16 cellular contexts compared by ENCODE assay signal in the genomic region with DNA sequence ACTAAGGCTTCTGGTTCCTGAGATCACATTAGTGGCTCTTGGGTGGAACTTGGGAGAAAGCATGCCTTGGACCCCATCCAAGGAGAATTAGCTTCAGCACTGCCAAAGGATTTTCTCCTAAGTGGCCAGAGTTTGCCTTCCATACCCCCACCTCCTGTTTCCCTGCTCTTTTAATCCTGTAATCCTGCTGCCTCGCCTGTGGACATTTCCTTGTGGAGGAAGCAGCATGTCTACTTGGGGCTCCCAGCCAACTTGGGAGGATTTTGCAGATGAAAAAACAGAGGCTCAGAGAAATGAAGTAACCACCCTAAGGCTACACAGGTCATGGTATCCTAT. TPM values are rescaled to one million over a fixed set of nuclear protein-coding genes. Genes with fewer than 3 reads are reported as not detected.
DNase-seq lines count a peak whose midpoint lies in the region; ATAC-seq and TF ChIP-seq lines count a peak whose summit lies in the region.
"Had no signal": no experiment of that assay in that cellular context is flagged by ENCODE, and none has a peak within 500 bp of the region (broad histone marks: within the 10 kb centered on the region; RNA-seq: fewer than 3 reads in every experiment).

No MANE protein-coding gene starts in this region.

- H3K27me3 Mint-ChIP-seq in HFFc6 (ENCODE audit: insufficient read depth) (no peaks in the 10 kb centered on the region), T-cell (peaks cover 35 to 38% of the 10 kb centered on the region in 2 donors)

- H3K27ac ChIP-seq in gastroesophageal sphincter (peak overlapping the region in 3 of 4 donors; percentile 46 to 80 (median 78)), transverse colon (peak overlapping the region in 3 of 4 donors; percentile 4 to 58 (median 6))
- H3K27ac ChIP-seq: HL-60 had no signal

- TF ChIP-seq POLR2A in gastroesophageal sphincter (IDR thresholded peaks at IDR 0.05), result no peak
- TF ChIP-seq POLR2A in transverse colon (IDR thresholded peaks at IDR 0.05), result no peak

- 40% methylated on average over 1 of the region's 1 CpG; no CpG with 5 or more reads in 1 of the 2 donors for WGBS in gastroesophageal sphincter (ENCODE audit: low coverage in 1 of 2), 2 donors
- WGBS in transverse colon (ENCODE audit: low coverage in 1 of 2), 2 donors, result 14 to 50% methylated on average over 1 of the region's 1 CpG

- H3K36me3 ChIP-seq in gastroesophageal sphincter, result peaks cover 0 to 12% of the 10 kb centered on the region in 2 donors
- H3K36me3 ChIP-seq in transverse colon, result no peaks in the 10 kb centered on the region

- H3K4me3 ChIP-seq in WI38 (ENCODE audit: low read depth, low read length) (peak overlapping the region; percentile 8; the same call in 1 of the 2 replicates), gastroesophageal sphincter (peak overlapping the region in 1 of 2 donors; percentile 9), transverse colon (no peak overlapping the region)

- TF ChIP-seq EP300 in gastroesophageal sphincter (IDR thresholded peaks at IDR 0.05) (no peak), transverse colon (IDR thresholded peaks at IDR 0.05; ENCODE audit: low read depth) (no peak)

- H3K27me3 ChIP-seq in gastroesophageal sphincter, result peaks cover 33% of the 10 kb centered on the region
- H3K27me3 ChIP-seq in transverse colon, result peaks cover 37% of the 10 kb centered on the region

- peak overlapping the region; percentile 96 for H3K27ac Mint-ChIP-seq in HFFc6
- no peak overlapping the region for H3K27ac Mint-ChIP-seq in T-cell

- intact Hi-C loops in transverse colon (cut with DNase I; ENCODE audit: low total_unique reads) (no loop called here), left colon (cut with DNase I, micrococcal nuclease) (no loop called here)

- DNase-seq in HFFc6, result no peak
- no peak for DNase-seq in transverse colon
- no peak for DNase-seq in T-cell
- no peak for DNase-seq in left colon
- DNase-seq in COR-L47 (lab: John Stamatoyannopoulos, UW), result no peak
- DNase-seq in NCI-H1417 (lab: John Stamatoyannopoulos, UW), result no peak
- DNase-seq: activated gamma-delta T cell, foreskin fibroblast, Kasumi-1, midbrain, NCI-H1694, NCI-H510A treated with DMSO at 0.1 percent for 48 hours had no signal

- CTCF ChIA-PET in T-cell (lab: Charles Lee), result no interaction called here

- H3K4me3 Mint-ChIP-seq in HFFc6, result peak overlapping the region; percentile 79
- H3K4me3 Mint-ChIP-seq in T-cell, result no peak overlapping the region

- ATAC-seq in gastroesophageal sphincter (no peak), T-cell (replicated peaks in 1 of 4) (no peak), left colon (no peak)

- POLR2A ChIA-PET in T-cell (lab: Charles Lee), result no interaction called here

- H3K36me3 Mint-ChIP-seq in HFFc6 (ENCODE audit: low read depth), result no peaks in the 10 kb centered on the region
- no peaks in the 10 kb centered on the region for H3K36me3 Mint-ChIP-seq in T-cell

- H3K4me1 Mint-ChIP-seq in HFFc6 (ENCODE audit: low read depth) (peaks cover 69% of the 10 kb centered on the region), T-cell (peaks cover 3 to 6% (median 4%) of the 10 kb centered on the region in 3 donors)

- H3K4me1 ChIP-seq in gastroesophageal sphincter, result peaks cover 0 to 67% (median 21%) of the 10 kb centered on the region in 3 donors
- H3K4me1 ChIP-seq in transverse colon, result peaks cover 0 to 32% (median 8%) of the 10 kb centered on the region in 4 donors

- H3K9me3 Mint-ChIP-seq in HFFc6 (no peaks in the 10 kb centered on the region), T-cell (no peaks in the 10 kb centered on the region)

- in situ Hi-C loops in transverse colon (cut with MboI; ENCODE audit: low pct_ligation_motif_present in 1 of 4, low pct_unique_long_range_greater_than_20kb in 1 of 4, low sequenced_read_pairs in 3 of 4), result no loop called here

- no peak for TF ChIP-seq CTCF in HFFc6 (IDR thresholded peaks at IDR 0.05)
- TF ChIP-seq CTCF in WI38 (IDR thresholded peaks at IDR 0.05; ENCODE audit: low read depth, low read length), result no peak
- no peak for TF ChIP-seq CTCF in gastroesophageal sphincter (IDR thresholded peaks at IDR 0.05)
- TF ChIP-seq CTCF in transverse colon (IDR thresholded peaks at IDR 0.05), result no peak

- no peaks in the 10 kb centered on the region for H3K9me3 ChIP-seq in gastroesophageal sphincter
- H3K9me3 ChIP-seq in transverse colon, result no peaks in the 10 kb centered on the region

RNA-seq across cellular contexts. Expression of gene ARSI, which starts 1.6 kb away (rescaled TPM):
- 1 to 10 TPM; 4.6 to 6.7 (median 4.9) TPM for total RNA-seq in HFFc6 (2021; fragmentation: NEBNext Ultra II Directional; extraction: Animal tissue kit (Norgen Biotek cat#: 25700))
- total RNA-seq in gastroesophageal sphincter (10 to 100 TPM in 1 of 4 donors, 1 to 10 TPM in 3; 3.1 to 11.6 (median 6.8) TPM), transverse colon (1 to 10 TPM in 1 of 4 donors, under 1 TPM in 1, not detected in 2; 0.48 to 1.6 TPM), T-cell (under 1 TPM in 1 of 5 donors, not detected in 4; 0.09 TPM), left colon (under 1 TPM; 0.27 to 0.64 TPM)

RNA-seq across cellular contexts. Expression of gene CAMK2A, which starts 11.6 kb away (rescaled TPM):
- under 1 TPM; 0.09 to 0.64 (median 0.18) TPM for total RNA-seq in HFFc6 (2021; fragmentation: NEBNext Ultra II Directional; extraction: Animal tissue kit (Norgen Biotek cat#: 25700))
- total RNA-seq in gastroesophageal sphincter (1 to 10 TPM; 1.4 to 6.9 (median 3.6) TPM), transverse colon (under 1 TPM in 2 of 4 donors, not detected in 2; 0.32 to 0.82 TPM), T-cell (not detected), left colon (under 1 TPM; 0.17 to 0.21 TPM)
- total RNA-seq: osteocyte had no signal

RNA-seq across cellular contexts. Expression of gene TCOF1, which starts 56.4 kb away (rescaled TPM):
- total RNA-seq in HFFc6 (2021; fragmentation: NEBNext Ultra II Directional; extraction: Animal tissue kit (Norgen Biotek cat#: 25700)), result 10 to 100 TPM; 30.8 to 44.6 (median 38.5) TPM
- total RNA-seq in gastroesophageal sphincter, result 10 to 100 TPM; 25.4 to 55.7 (median 31.0) TPM
- total RNA-seq in transverse colon, result 10 to 100 TPM; 12.0 to 87.2 (median 31.3) TPM
- 10 to 100 TPM; 50.4 to 67.8 (median 58.4) TPM for total RNA-seq in T-cell
- total RNA-seq in left colon, result 10 to 100 TPM; 14.6 to 21.7 TPM
